ENCODE assay signal across 13 cellular contexts in genomic region chr5:147170603-147171002, GRCh38.
DNase-seq lines count a peak whose midpoint lies in the region; ATAC-seq and TF ChIP-seq lines count a peak whose summit lies in the region.
"Had no signal": no experiment of that assay in that cellular context is flagged by ENCODE, and none has a peak within 500 bp of the region (broad histone marks: within the 10 kb centered on the region; RNA-seq: fewer than 3 reads in every experiment).

No MANE protein-coding gene starts in this region.

- no peak for TF ChIP-seq CTCF in Caco-2 (IDR thresholded peaks at IDR 0.05; ENCODE audit: insufficient read depth in 1 of 2, low read depth in 1 of 2, low read length in 1 of 2, severe bottlenecking in 1 of 2, unreplicated experiment in 1 of 2)

- CTCF ChIA-PET in Caco-2 (lab: Charles Lee): no interaction called here

- H3K27me3 Mint-ChIP-seq in Caco-2 (ENCODE audit: insufficient read depth, unreplicated experiment): no peaks in the 10 kb centered on the region
- H3K27me3 Mint-ChIP-seq in activated T-helper 17 cell treated with anti-CD3 and anti-CD28 coated beads, Interleukin-2, amount 50 U/mL, for 72 hours: no peaks in the 10 kb centered on the region
- no peaks in the 10 kb centered on the region for H3K27me3 Mint-ChIP-seq in stimulated activated memory B cell treated with anti-CD40 and anti-IgM and Interleukin-4, amounts not matched to agents 10 μg/mL and 1 μg/mL and 100 μg/mL, for 72 hours

- H2BK5ac ChIP-seq in mesenchymal stem cell (ENCODE audit: low read depth, low read length, poor library complexity, severe bottlenecking): no peak overlapping the region

- H2BK120ac ChIP-seq in mesenchymal stem cell (ENCODE audit: low read depth, low read length): no peak overlapping the region

- H4K91ac ChIP-seq in mesenchymal stem cell (ENCODE audit: low read length): no peak overlapping the region

- no TSS peak for BruUV-seq in Caco-2 (replicated peaks; lab: Mats Ljungman, UMichigan)

- H3K27me3 ChIP-seq in Caco-2 (replicated peaks; ENCODE audit: control insufficient read depth, insufficient read depth, low read length): no peaks in the 10 kb centered on the region
- H3K27me3 ChIP-seq in mesenchymal stem cell (ENCODE audit: control insufficient read depth in 1 of 2, insufficient read depth in 1 of 2, low read length in 2 of 2): no peaks in the 10 kb centered on the region
- H3K27me3 ChIP-seq: testis had no signal

- peaks cover 8% of the 10 kb centered on the region for H3K9me3 Mint-ChIP-seq in Caco-2 (ENCODE audit: unreplicated experiment)
- H3K9me3 Mint-ChIP-seq in activated T-helper 17 cell treated with anti-CD3 and anti-CD28 coated beads, Interleukin-2, amount 50 U/mL, for 72 hours: no peaks in the 10 kb centered on the region
- H3K9me3 Mint-ChIP-seq in stimulated activated memory B cell treated with anti-CD40 and anti-IgM and Interleukin-4, amounts not matched to agents 10 μg/mL and 1 μg/mL and 100 μg/mL, for 72 hours: peaks cover 3% of the 10 kb centered on the region
- H3K9me3 Mint-ChIP-seq: HFFc6 had no signal

- H2BK12ac ChIP-seq in mesenchymal stem cell (ENCODE audit: low read length in 2 of 2): peak overlapping the region in 1 of 2 experiments; percentile 15

- 78% methylated on average over 3 of the region's 4 CpGs for WGBS in mesenchymal stem cell

- no peaks in the 10 kb centered on the region for H3K36me3 ChIP-seq in Caco-2 (ENCODE audit: control insufficient read depth, insufficient read depth, low read length)
- H3K36me3 ChIP-seq in mesenchymal stem cell (ENCODE audit: control insufficient read depth in 1 of 2, insufficient read depth in 2 of 2, low read depth in 1 of 2, low read length in 2 of 2): no peaks in the 10 kb centered on the region

- no peak overlapping the region for H2AFZ ChIP-seq in mesenchymal stem cell (ENCODE audit: low read depth, low read length)

- intact Hi-C loops in Caco-2 (cut with micrococcal nuclease; ENCODE audit: unreplicated experiment): no loop called here

- peak overlapping the region; percentile 97 for H3K27ac Mint-ChIP-seq in Caco-2 (ENCODE audit: unreplicated experiment)
- no peak overlapping the region for H3K27ac Mint-ChIP-seq in activated T-helper 17 cell treated with anti-CD3 and anti-CD28 coated beads, Interleukin-2, amount 50 U/mL, for 72 hours
- H3K27ac Mint-ChIP-seq in stimulated activated memory B cell treated with anti-CD40 and anti-IgM and Interleukin-4, amounts not matched to agents 10 μg/mL and 1 μg/mL and 100 μg/mL, for 72 hours: no peak overlapping the region
- H3K27ac Mint-ChIP-seq: HFFc6 had no signal

- H4K8ac ChIP-seq in mesenchymal stem cell (ENCODE audit: low read length): no peak overlapping the region

- H3K4me1 ChIP-seq in Caco-2: peaks cover 79% of the 10 kb centered on the region
- peaks cover 8% of the 10 kb centered on the region for H3K4me1 ChIP-seq in mesenchymal stem cell (ENCODE audit: control insufficient read depth, insufficient read depth, low read depth, low read length)
- H3K4me1 ChIP-seq: testis had no signal

- peaks cover 70% of the 10 kb centered on the region for H3K4me1 Mint-ChIP-seq in Caco-2 (ENCODE audit: low read depth, unreplicated experiment)
- H3K4me1 Mint-ChIP-seq in activated T-helper 17 cell treated with anti-CD3 and anti-CD28 coated beads, Interleukin-2, amount 50 U/mL, for 72 hours: peaks cover 5% of the 10 kb centered on the region
- no peaks in the 10 kb centered on the region for H3K4me1 Mint-ChIP-seq in stimulated activated memory B cell treated with anti-CD40 and anti-IgM and Interleukin-4, amounts not matched to agents 10 μg/mL and 1 μg/mL and 100 μg/mL, for 72 hours

- H3K9me3 ChIP-seq in Caco-2: no peaks in the 10 kb centered on the region
- H3K9me3 ChIP-seq in mesenchymal stem cell (ENCODE audit: control insufficient read depth, low read length): no peaks in the 10 kb centered on the region
- H3K9me3 ChIP-seq: testis had no signal

- H3K18ac ChIP-seq in mesenchymal stem cell (ENCODE audit: low read depth in 1 of 2, low read length in 2 of 2): no peak overlapping the region

- H3K4me3 ChIP-seq in Caco-2 (ENCODE audit: low read depth, low read length): no peak overlapping the region
- H3K4me3 ChIP-seq in mesenchymal stem cell (ENCODE audit: insufficient read depth in 1 of 2, low read depth in 1 of 2, low read length in 2 of 2): no peak overlapping the region
- H3K4me3 ChIP-seq: testis had no signal

- H3K14ac ChIP-seq in mesenchymal stem cell (ENCODE audit: low read length in 2 of 2): peak overlapping the region in 1 of 2 experiments; percentile 9

- no peak overlapping the region for H3K4me2 ChIP-seq in mesenchymal stem cell (ENCODE audit: low read length, poor library complexity, severe bottlenecking)

- H2AK5ac ChIP-seq in mesenchymal stem cell (ENCODE audit: low read length, severe bottlenecking): no peak overlapping the region

- POLR2A ChIA-PET in Caco-2 (lab: Charles Lee): no interaction called here

- H3K9ac ChIP-seq in mesenchymal stem cell (ENCODE audit: low read length): no peak overlapping the region

- no peak overlapping the region for H3K4ac ChIP-seq in mesenchymal stem cell (ENCODE audit: low read depth in 1 of 2, low read length in 2 of 2)

- ATAC-seq in GM21381 (IDR thresholded peaks at IDR 0.05; ENCODE audit: unreplicated experiment) (peak; percentile 57), HG03175 (IDR thresholded peaks at IDR 0.05; ENCODE audit: unreplicated experiment) (peak; percentile 69), HG02973 (IDR thresholded peaks at IDR 0.05; ENCODE audit: unreplicated experiment) (no peak)
- peak; percentile 52 for ATAC-seq in activated T-helper 17 cell treated with anti-CD3 and anti-CD28 coated beads, Interleukin-2, amount 50 U/mL, for 72 hours (replicated peaks)
- ATAC-seq in stimulated activated memory B cell treated with anti-CD40 and anti-IgM and Interleukin-4, amounts not matched to agents 10 μg/mL and 1 μg/mL and 100 μg/mL, for 72 hours: no peak

- H3K23ac ChIP-seq in mesenchymal stem cell (ENCODE audit: low read length in 2 of 2): no peak overlapping the region

- H3K4me3 Mint-ChIP-seq in Caco-2 (ENCODE audit: unreplicated experiment): peak overlapping the region; percentile 28
- no peak overlapping the region for H3K4me3 Mint-ChIP-seq in activated T-helper 17 cell treated with anti-CD3 and anti-CD28 coated beads, Interleukin-2, amount 50 U/mL, for 72 hours
- no peak overlapping the region for H3K4me3 Mint-ChIP-seq in stimulated activated memory B cell treated with anti-CD40 and anti-IgM and Interleukin-4, amounts not matched to agents 10 μg/mL and 1 μg/mL and 100 μg/mL, for 72 hours
- H3K4me3 Mint-ChIP-seq: HFFc6 had no signal

- DNase-seq in Caco-2 (peak; percentile 89 to 91), cerebellum (ENCODE audit: low spot score) (no peak), mesenchymal stem cell (no peak)
- DNase-seq: activated CD4-positive, alpha-beta T cell treated with anti-CD3 and anti-CD28 coated beads, Interleukin-2, amount 50 U/mL, for 4 hours; HFFc6; NCI-H1436; SHP77; testis had no signal

- H3K36me3 Mint-ChIP-seq in Caco-2 (ENCODE audit: insufficient read depth, unreplicated experiment): peaks cover 31% of the 10 kb centered on the region
- no peaks in the 10 kb centered on the region for H3K36me3 Mint-ChIP-seq in activated T-helper 17 cell treated with anti-CD3 and anti-CD28 coated beads, Interleukin-2, amount 50 U/mL, for 72 hours (ENCODE audit: low read depth)
- no peaks in the 10 kb centered on the region for H3K36me3 Mint-ChIP-seq in stimulated activated memory B cell treated with anti-CD40 and anti-IgM and Interleukin-4, amounts not matched to agents 10 μg/mL and 1 μg/mL and 100 μg/mL, for 72 hours

- no peak overlapping the region for H2BK15ac ChIP-seq in mesenchymal stem cell (ENCODE audit: low read depth, poor library complexity, severe bottlenecking)

- no peaks in the 10 kb centered on the region for H3K79me1 ChIP-seq in mesenchymal stem cell (replicated peaks; ENCODE audit: low read length, poor library complexity, severe bottlenecking)

- no peak overlapping the region for H3K27ac ChIP-seq in mesenchymal stem cell (ENCODE audit: low read length, poor library complexity, severe bottlenecking)
- H3K27ac ChIP-seq: testis had no signal

Comparison
In these comparisons a context has a peak if more than half of its experiments do, and no peak if none do; other contexts are left out.
1. DNase-seq: peak in Caco-2 (2 of 2); none in cerebellum (single experiment) and mesenchymal stem cell (single experiment).
2. ATAC-seq: peak in GM21381 (single experiment), HG03175 (single experiment) and activated T-helper 17 cell treated with anti-CD3 and anti-CD28 coated beads, Interleukin-2, amount 50 U/mL, for 72 hours (single experiment); none in stimulated activated memory B cell treated with anti-CD40 and anti-IgM and Interleukin-4, amounts not matched to agents 10 μg/mL and 1 μg/mL and 100 μg/mL, for 72 hours (single experiment) and HG02973 (single experiment).